Comparison of ENCODE assay signal across 17 cellular contexts in genomic region chr16:27995378-27995777, GRCh38.
"Had no signal": no experiment of that assay in that cellular context is flagged by ENCODE, and none has a peak within 500 bp of the region (broad histone marks: within the 10 kb centered on the region; RNA-seq: fewer than 3 reads in every experiment).

No MANE protein-coding gene starts in this region.

- ATAC-seq: activated CD4-positive, alpha-beta T cell treated with anti-CD3 and anti-CD28 coated beads for 36 hours; right lobe of liver; stimulated activated naive CD8-positive, alpha-beta T cell treated with anti-CD3 and anti-CD28 coated beads, Interleukin-15, amount 100 ng/mL, for 72 hours had no signal

- DNase-seq: activated CD4-positive, alpha-beta T cell treated with anti-CD3 and anti-CD28 coated beads for 36 hours; activated gamma-delta T cell; activated naive CD8-positive, alpha-beta T cell treated with anti-CD3 and anti-CD28 coated beads for 36 hours; activated T-cell treated with anti-CD3 and anti-CD28 coated beads, Interleukin-2, amount 50 U/mL, for 24 hours; anterior cingulate cortex; brain microvascular endothelial cell; cortex of kidney; effector CD4-positive, alpha-beta T cell; esophagus squamous epithelium; hippocampal formation; left ventricle myocardium inferior; naive B cell; right lobe of liver; stimulated activated naive CD8-positive, alpha-beta T cell treated with anti-CD3 and anti-CD28 coated beads, Interleukin-15, amount 100 ng/mL, for 72 hours; testis; upper lobe of left lung had no signal

- H3K4me1 Mint-ChIP-seq: naive B cell, neural progenitor cell had no signal

- H3K36me3 Mint-ChIP-seq: activated naive CD8-positive, alpha-beta T cell treated with anti-CD3 and anti-CD28 coated beads for 36 hours; neural progenitor cell had no signal

- H3K27ac Mint-ChIP-seq: activated CD4-positive, alpha-beta T cell treated with anti-CD3 and anti-CD28 coated beads for 36 hours; activated naive CD8-positive, alpha-beta T cell treated with anti-CD3 and anti-CD28 coated beads for 36 hours; activated T-cell treated with anti-CD3 and anti-CD28 coated beads, Interleukin-2, amount 50 U/mL, for 24 hours; neural progenitor cell; stimulated activated naive CD8-positive, alpha-beta T cell treated with anti-CD3 and anti-CD28 coated beads, Interleukin-15, amount 100 ng/mL, for 72 hours had no signal

- H3K4me3 Mint-ChIP-seq: activated CD4-positive, alpha-beta T cell treated with anti-CD3 and anti-CD28 coated beads for 36 hours; activated naive CD8-positive, alpha-beta T cell treated with anti-CD3 and anti-CD28 coated beads for 36 hours; activated T-cell treated with anti-CD3 and anti-CD28 coated beads, Interleukin-2, amount 50 U/mL, for 24 hours; naive B cell; neural progenitor cell; stimulated activated naive CD8-positive, alpha-beta T cell treated with anti-CD3 and anti-CD28 coated beads, Interleukin-15, amount 100 ng/mL, for 72 hours had no signal

- H3K9me3 Mint-ChIP-seq: activated T-cell treated with anti-CD3 and anti-CD28 coated beads, Interleukin-2, amount 50 U/mL, for 24 hours had no signal

- H3K27me3 Mint-ChIP-seq: activated CD4-positive, alpha-beta T cell treated with anti-CD3 and anti-CD28 coated beads for 36 hours; activated naive CD8-positive, alpha-beta T cell treated with anti-CD3 and anti-CD28 coated beads for 36 hours; activated T-cell treated with anti-CD3 and anti-CD28 coated beads, Interleukin-2, amount 50 U/mL, for 24 hours; stimulated activated naive CD8-positive, alpha-beta T cell treated with anti-CD3 and anti-CD28 coated beads, Interleukin-15, amount 100 ng/mL, for 72 hours had no signal
